25 cellular contexts compared by ENCODE assay signal in the genomic region with DNA sequence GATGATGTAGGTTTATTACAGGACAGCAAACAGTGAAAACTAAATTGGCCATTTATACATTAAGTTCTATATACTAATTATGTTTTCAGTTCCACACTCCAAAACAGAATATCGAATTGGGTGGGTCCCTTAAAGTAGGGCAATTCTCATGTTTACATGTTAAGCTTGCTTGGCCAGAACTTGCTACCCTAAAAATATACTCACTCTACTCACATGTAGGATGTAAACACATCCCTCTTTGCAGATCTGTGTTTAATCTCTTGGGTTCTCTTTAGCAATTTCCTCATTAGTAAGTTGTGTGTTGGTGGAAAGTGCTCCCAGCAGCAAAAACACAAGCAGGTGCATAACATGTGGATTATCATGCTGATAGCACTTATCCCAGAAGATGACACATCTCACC.
"Had no signal": no experiment of that assay in that cellular context is flagged by ENCODE, and none has a peak within 500 bp of the region (broad histone marks: within the 10 kb centered on the region; RNA-seq: fewer than 3 reads in every experiment).

No MANE protein-coding gene starts in this region.

- H3K4me3 ChIP-seq: esophagus squamous epithelium, lower lobe of right lung, neural progenitor cell, psoas muscle, sigmoid colon, thyroid gland, vagina had no signal

- H3K9me3 ChIP-seq: esophagus squamous epithelium, lower lobe of right lung, psoas muscle, sigmoid colon, thyroid gland, vagina had no signal

- H3K27me3 Mint-ChIP-seq: effector memory CD8-positive, alpha-beta T cell; naive thymus-derived CD4-positive, alpha-beta T cell; stimulated activated naive CD8-positive, alpha-beta T cell treated with anti-CD3 and anti-CD28 coated beads, Interleukin-15, amount 100 ng/mL, for 72 hours had no signal

- H3K9me3 Mint-ChIP-seq: effector memory CD8-positive, alpha-beta T cell; immature natural killer cell; naive thymus-derived CD4-positive, alpha-beta T cell; nephron; neural progenitor cell; stimulated activated naive CD8-positive, alpha-beta T cell treated with anti-CD3 and anti-CD28 coated beads, Interleukin-15, amount 100 ng/mL, for 72 hours had no signal

- DNase-seq: cortex of kidney; effector memory CD8-positive, alpha-beta T cell; erythroblast; esophagus squamous epithelium; foreskin melanocyte; glutamatergic neuron; hypothalamus; immature natural killer cell; islet precursor cell; kidney glomerular epithelial cell; left ventricle myocardium superior; lower lobe of right lung; naive thymus-derived CD4-positive, alpha-beta T cell; psoas muscle; right cardiac atrium; sigmoid colon; stimulated activated CD4-positive, alpha-beta T cell treated with anti-CD3 and anti-CD28 coated beads, Interleukin-2, amount 100 ng/mL, for 24 hours; stimulated activated CD4-positive, alpha-beta T cell treated with anti-CD3 and anti-CD28 coated beads, Interleukin-4, amount 100 ng/mL, for 24 hours; stimulated activated naive CD4-positive, alpha-beta T cell; stimulated activated naive CD8-positive, alpha-beta T cell treated with anti-CD3 and anti-CD28 coated beads, Interleukin-15, amount 100 ng/mL, for 72 hours; thyroid gland; trophoblast cell had no signal

- H3K4me2 ChIP-seq: neural progenitor cell had no signal

- H3K36me3 Mint-ChIP-seq: immature natural killer cell; naive thymus-derived CD4-positive, alpha-beta T cell; neural progenitor cell had no signal

- H3K4me1 ChIP-seq: esophagus squamous epithelium, lower lobe of right lung, neural progenitor cell, psoas muscle, sigmoid colon, thyroid gland, vagina had no signal

- H3K27ac ChIP-seq: esophagus squamous epithelium, lower lobe of right lung, neural progenitor cell, psoas muscle, sigmoid colon, thyroid gland, vagina had no signal

- H3K36me3 ChIP-seq: esophagus squamous epithelium, lower lobe of right lung, neural progenitor cell, sigmoid colon, thyroid gland, vagina had no signal

- H3K27ac Mint-ChIP-seq: effector memory CD8-positive, alpha-beta T cell; immature natural killer cell; nephron; neural progenitor cell; stimulated activated naive CD8-positive, alpha-beta T cell treated with anti-CD3 and anti-CD28 coated beads, Interleukin-15, amount 100 ng/mL, for 72 hours had no signal

- H2AFZ ChIP-seq: neural progenitor cell had no signal

- H3K4me3 Mint-ChIP-seq: effector memory CD8-positive, alpha-beta T cell; immature natural killer cell; nephron; neural progenitor cell; stimulated activated naive CD8-positive, alpha-beta T cell treated with anti-CD3 and anti-CD28 coated beads, Interleukin-15, amount 100 ng/mL, for 72 hours had no signal

- H3K4me1 Mint-ChIP-seq: immature natural killer cell, nephron, neural progenitor cell had no signal

- H3K27me3 ChIP-seq: esophagus squamous epithelium, neural progenitor cell, sigmoid colon, thyroid gland, vagina had no signal

- H3K9ac ChIP-seq: neural progenitor cell had no signal

- ATAC-seq: effector memory CD8-positive, alpha-beta T cell; left ventricle myocardium superior; lower lobe of right lung; naive thymus-derived CD4-positive, alpha-beta T cell; psoas muscle; right cardiac atrium; stimulated activated naive CD8-positive, alpha-beta T cell treated with anti-CD3 and anti-CD28 coated beads, Interleukin-15, amount 100 ng/mL, for 72 hours had no signal
